Comparison of ENCODE assay signal across 11 cellular contexts in the genomic region with DNA sequence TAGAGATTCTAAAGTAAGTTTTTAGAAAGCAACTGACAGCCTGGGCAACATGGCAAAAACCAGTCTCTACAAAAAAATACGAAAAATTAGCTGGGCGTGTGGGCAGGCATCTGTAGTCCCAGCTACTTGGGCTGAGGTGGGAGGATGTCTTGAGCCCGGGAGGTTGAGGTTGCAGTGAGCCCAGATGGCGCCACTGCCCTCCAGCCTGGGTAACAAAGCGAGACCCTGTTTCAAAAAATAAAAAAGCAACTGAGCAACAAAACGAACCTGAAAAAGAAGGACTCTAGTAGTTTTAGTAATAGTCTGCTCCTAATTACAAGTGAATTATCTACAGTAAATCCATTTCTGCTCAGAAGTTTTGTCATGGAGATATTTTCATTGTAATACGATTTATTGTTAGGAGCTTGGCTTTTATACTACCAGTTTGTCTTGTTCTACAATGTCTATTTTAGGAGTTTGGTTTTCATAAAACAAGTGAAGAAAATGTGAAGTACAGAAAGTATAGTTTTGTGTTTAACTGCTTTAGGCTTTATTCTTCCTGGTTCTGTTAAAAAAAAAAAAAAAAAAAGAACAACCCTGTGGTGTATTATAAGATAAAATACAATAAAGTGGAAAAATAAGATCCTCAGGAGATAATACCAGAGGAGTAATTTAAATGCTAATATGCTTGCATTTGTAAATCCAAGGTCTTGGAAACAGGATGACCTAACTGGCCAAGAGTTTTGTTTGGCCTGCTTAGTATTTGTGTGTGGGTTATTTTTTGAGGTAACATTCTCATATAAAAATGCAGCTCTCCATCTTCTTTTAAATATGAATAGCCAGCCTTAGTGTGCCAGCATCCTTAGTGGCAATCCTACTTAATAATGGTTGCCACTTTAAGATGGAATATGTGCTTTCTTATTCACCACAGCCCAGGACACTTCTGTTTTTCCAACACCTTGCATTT. TPM values are rescaled to one million over a fixed set of nuclear protein-coding genes. Genes with fewer than 3 reads are reported as not detected.
DNase-seq lines count a peak whose midpoint lies in the region; ATAC-seq, FAIRE-seq and TF ChIP-seq lines count a peak whose summit lies in the region.
"Had no signal": no experiment of that assay in that cellular context is flagged by ENCODE, and none has a peak within 500 bp of the region (broad histone marks: within the 10 kb centered on the region; RNA-seq: fewer than 3 reads in every experiment).

No MANE protein-coding gene starts in this region.

- TF ChIP-seq CTCF in HepG2 (CRISPR knock-in tag; IDR thresholded peaks at IDR 0.05) = no peak
- TF ChIP-seq CTCF in right lobe of liver (IDR thresholded peaks at IDR 0.05) = no peak
- no peak for TF ChIP-seq CTCF in endothelial cell of umbilical vein (IDR thresholded peaks at IDR 0.05; ENCODE audit: extremely low read depth in 1 of 2, insufficient read depth in 1 of 2, low read depth in 1 of 2, low read length in 2 of 2)
- TF ChIP-seq CTCF in endothelial cell (IDR thresholded peaks at IDR 0.05; ENCODE audit: unreplicated experiment) = no peak
- TF ChIP-seq CTCF in sigmoid colon (IDR thresholded peaks at IDR 0.05) = no peak

- peaks cover 15% of the 10 kb centered on the region for H3K4me1 Mint-ChIP-seq in endothelial cell (ENCODE audit: unreplicated experiment)

- H2AFZ ChIP-seq in HepG2 (ENCODE audit: low read length) = no peak overlapping the region
- no peak overlapping the region for H2AFZ ChIP-seq in endothelial cell of umbilical vein (ENCODE audit: low read depth, low read length)

- TF ChIP-seq EP300 in HepG2 (IDR thresholded peaks at IDR 0.05; ENCODE audit: low read depth in 2 of 2, low read length in 2 of 2) = no peak
- TF ChIP-seq EP300 in HepG2 (CRISPR knock-in tag; IDR thresholded peaks at IDR 0.05; ENCODE audit: borderline replicate concordance) = no peak
- TF ChIP-seq EP300 in sigmoid colon (IDR thresholded peaks at IDR 0.05) = no peak

- DNase-seq in HepG2 (ENCODE audit: low spot score) = no peak
- no peak for DNase-seq in right lobe of liver
- DNase-seq in OCI-M1 (lab: John Stamatoyannopoulos, UW) = peak; percentile 13
- no peak for DNase-seq in endothelial cell of umbilical vein (ENCODE audit: low read depth, low spot score)
- DNase-seq in SIG-M5 treated with dmso at 0.1 percent for 504 hours (lab: John Stamatoyannopoulos, UW; ENCODE audit: unreplicated experiment) = no peak
- no peak for DNase-seq in GM19238 (ENCODE audit: insufficient read length, low spot score)
- DNase-seq in endothelial cell (ENCODE audit: low spot score) = no peak
- no peak for DNase-seq in sigmoid colon
- DNase-seq: RPMI8226 had no signal

- TF ChIP-seq POLR2A in HepG2 (IDR thresholded peaks at IDR 0.05; ENCODE audit: insufficient read depth in 1 of 2, low read depth in 2 of 2, low read length in 2 of 2) (no peak), right lobe of liver (IDR thresholded peaks at IDR 0.05) (no peak), endothelial cell of umbilical vein (IDR thresholded peaks at IDR 0.05; ENCODE audit: low read depth, low read length) (no peak), sigmoid colon (IDR thresholded peaks at IDR 0.05) (no peak)

- peaks cover 52% of the 10 kb centered on the region for H3K79me2 ChIP-seq in HepG2 (ENCODE audit: insufficient read depth, low read length)
- H3K79me2 ChIP-seq in endothelial cell of umbilical vein (ENCODE audit: control insufficient read depth, insufficient read depth, low read length) = peaks cover 49% of the 10 kb centered on the region

- H3K4me3 Mint-ChIP-seq in endothelial cell (ENCODE audit: unreplicated experiment) = no peak overlapping the region

- dilution Hi-C loops in endothelial cell of umbilical vein (cut with MboI; ENCODE audit: extremely low pct_ligation_motif_present, low sequenced_read_pairs) = no loop called here

- WGBS in HepG2 (ENCODE audit: low lambda C conversion rate) = 82% methylated on average over 7 of the region's 7 CpGs
- 58% methylated on average over 6 of the region's 7 CpGs for WGBS in right lobe of liver (ENCODE audit: insufficient coverage, low coverage, low lambda C conversion rate, missing lambda C conversion rate)
- 70 to 71% methylated on average over 7 of the region's 7 CpGs for WGBS in sigmoid colon, 2 donors

- no peaks in the 10 kb centered on the region for H3K9me3 Mint-ChIP-seq in endothelial cell (ENCODE audit: unreplicated experiment)
- H3K9me3 Mint-ChIP-seq: activated T-helper 17 cell treated with anti-CD3 and anti-CD28 coated beads, Interleukin-2, amount 50 U/mL, for 72 hours had no signal

- FAIRE-seq in HepG2 (lab: Jason Lieb, UNC) (no peak), endothelial cell of umbilical vein (lab: Jason Lieb, UNC) (peak; percentile 35)

- BruUV-seq in HepG2 (replicated peaks; lab: Mats Ljungman, UMichigan) (no TSS peak), endothelial cell of umbilical vein (replicated peaks; lab: Mats Ljungman, UMichigan) (no TSS peak)

- intact Hi-C loops in HepG2 (cut with micrococcal nuclease; ENCODE audit: unreplicated experiment) = no loop called here
- intact Hi-C loops in right lobe of liver (cut with DNase I) = no loop called here
- intact Hi-C loops in endothelial cell of umbilical vein (cut with micrococcal nuclease) = no loop called here
- intact Hi-C loops in sigmoid colon (cut with DNase I) = loop anchor here (5.0 to 10.0 kb wide), 2 partner anchors 409 to 1312 kb away; partner anchors contain the start of genes FRMD6, GPR137C and TXNDC16

- no peaks in the 10 kb centered on the region for H3K9me1 ChIP-seq in endothelial cell of umbilical vein (replicated peaks; ENCODE audit: control insufficient read depth, extremely low read depth, insufficient read depth, low read length)

- CTCF ChIA-PET in HepG2 (lab: Yijun Ruan, JAX; ENCODE audit: low intra/inter-chr PET ratio, low total read pairs) = no interaction called here
- CTCF ChIA-PET in endothelial cell of umbilical vein (lab: Charles Lee) = interaction anchor here (0.9 to 1.6 kb wide), 2 partner anchors 22 to 537 kb away, joined by 3 to 4 read pairs; no protein-coding TSS in a partner anchor

- H4K20me1 ChIP-seq in HepG2 (ENCODE audit: insufficient read depth, low read length) (no peaks in the 10 kb centered on the region; the same call in 1 of the 2 replicates), endothelial cell of umbilical vein (replicated peaks; ENCODE audit: control insufficient read depth, extremely low read depth, insufficient read depth, low read length) (no peaks in the 10 kb centered on the region)

- H3K4me3 ChIP-seq in HepG2 (replicated peaks in 1 of 3; ENCODE audit: insufficient read depth in 1 of 3, low read depth in 2 of 3, low read length in 3 of 3) (peak overlapping the region in 1 of 3 experiments; percentile 2; a peak in 1 of 6 replicates), right lobe of liver (no peak overlapping the region), endothelial cell of umbilical vein (replicated peaks in 1 of 3; ENCODE audit: insufficient read depth in 1 of 3, low read depth in 1 of 3, low read length in 3 of 3) (no peak overlapping the region), sigmoid colon (no peak overlapping the region)

- no peak overlapping the region for H3K27ac Mint-ChIP-seq in endothelial cell (ENCODE audit: unreplicated experiment)
- H3K27ac Mint-ChIP-seq: activated T-helper 17 cell treated with anti-CD3 and anti-CD28 coated beads, Interleukin-2, amount 50 U/mL, for 72 hours had no signal

- no peaks in the 10 kb centered on the region; a peak in 1 of 5 replicates for H3K27me3 ChIP-seq in HepG2 (ENCODE audit: control insufficient read depth in 1 of 2, insufficient read depth in 2 of 2, low read length in 2 of 2)
- no peaks in the 10 kb centered on the region for H3K27me3 ChIP-seq in right lobe of liver
- H3K27me3 ChIP-seq in endothelial cell of umbilical vein (ENCODE audit: control insufficient read depth in 2 of 2, insufficient read depth in 2 of 2, low read length in 2 of 2) = no peaks in the 10 kb centered on the region
- H3K27me3 ChIP-seq in sigmoid colon = no peaks in the 10 kb centered on the region
- H3K27me3 ChIP-seq: neutrophil had no signal

- ATAC-seq in HepG2 = no peak
- no peak for ATAC-seq in right lobe of liver
- ATAC-seq: activated T-helper 17 cell treated with anti-CD3 and anti-CD28 coated beads, Interleukin-2, amount 50 U/mL, for 72 hours had no signal

- peaks cover 31% of the 10 kb centered on the region for H3K4me1 ChIP-seq in HepG2 (ENCODE audit: insufficient read depth, low read length)
- peaks cover 0 to 7% (median 0%) of the 10 kb centered on the region in 4 donors for H3K4me1 ChIP-seq in right lobe of liver
- peaks cover 9% of the 10 kb centered on the region for H3K4me1 ChIP-seq in endothelial cell of umbilical vein (ENCODE audit: control insufficient read depth, extremely low read depth, insufficient read depth, low read length)
- H3K4me1 ChIP-seq in sigmoid colon = peaks cover 0 to 25% (median 20%) of the 10 kb centered on the region in 4 donors

- in situ Hi-C loops in HepG2 (cut with HindIII; ENCODE audit: extremely low pct_ligation_motif_present, low pct_unique_long_range_greater_than_20kb) = no loop called here

- no peaks in the 10 kb centered on the region for H3K36me3 Mint-ChIP-seq in endothelial cell (ENCODE audit: low read depth, unreplicated experiment)

- H3K27me3 Mint-ChIP-seq in endothelial cell (ENCODE audit: unreplicated experiment) = no peaks in the 10 kb centered on the region
- H3K27me3 Mint-ChIP-seq: activated T-helper 17 cell treated with anti-CD3 and anti-CD28 coated beads, Interleukin-2, amount 50 U/mL, for 72 hours had no signal

- H3K9ac ChIP-seq in HepG2 (ENCODE audit: insufficient read depth, low read depth, low read length) (no peak overlapping the region), endothelial cell of umbilical vein (replicated peaks; ENCODE audit: extremely low read depth, insufficient read depth, low read length) (no peak overlapping the region)

- TF ChIP-seq RAD21 in HepG2 (CRISPR knock-in tag; IDR thresholded peaks at IDR 0.05) = no peak

- POLR2A ChIA-PET in HepG2 (lab: Yijun Ruan, JAX) = no interaction called here
- POLR2A ChIA-PET in endothelial cell of umbilical vein (lab: Charles Lee) = interaction anchor here (0.7 kb wide), 1 partner anchor 1497 kb away, joined by 4 read pairs; no protein-coding TSS in a partner anchor

- H3K9me3 ChIP-seq in HepG2 (ENCODE audit: low read length) (no peaks in the 10 kb centered on the region), right lobe of liver (no peaks in the 10 kb centered on the region), endothelial cell of umbilical vein (replicated peaks; ENCODE audit: control insufficient read depth, insufficient read depth, low read length) (no peaks in the 10 kb centered on the region), sigmoid colon (no peaks in the 10 kb centered on the region)
- H3K9me3 ChIP-seq: neutrophil had no signal

- no peak overlapping the region for H3K27ac ChIP-seq in HepG2 (ENCODE audit: extremely low read length, insufficient read depth, low read length)
- H3K27ac ChIP-seq in right lobe of liver = no peak overlapping the region
- H3K27ac ChIP-seq in endothelial cell of umbilical vein (ENCODE audit: insufficient read depth, low read depth, low read length) = no peak overlapping the region
- no peak overlapping the region for H3K27ac ChIP-seq in sigmoid colon
- H3K27ac ChIP-seq: neutrophil had no signal

- H3K4me2 ChIP-seq in HepG2 (ENCODE audit: low read depth, low read length) (peak overlapping the region; percentile 90), endothelial cell of umbilical vein (ENCODE audit: insufficient read depth, low read length) (no peak overlapping the region)

- peaks cover 10 to 30% of the 10 kb centered on the region in 2 experiments for H3K36me3 ChIP-seq in HepG2 (replicated peaks in 1 of 2; ENCODE audit: control insufficient read depth in 1 of 2, insufficient read depth in 2 of 2, low read length in 2 of 2)
- H3K36me3 ChIP-seq in right lobe of liver = peaks cover 0 to 8% (median 2%) of the 10 kb centered on the region in 4 donors
- no peaks in the 10 kb centered on the region for H3K36me3 ChIP-seq in endothelial cell of umbilical vein (ENCODE audit: control insufficient read depth in 2 of 2, extremely low read depth in 1 of 2, insufficient read depth in 2 of 2, low read length in 2 of 2)
- peaks cover 0 to 10% (median 1%) of the 10 kb centered on the region in 4 donors for H3K36me3 ChIP-seq in sigmoid colon

RNA-seq across cellular contexts. Expression of gene TMX1, which starts 2.8 kb away (rescaled TPM):
- total RNA-seq in HepG2 (2016; rRNA removed; fragmentation: Illumina TruSeq; extraction: Trizol) (32.5 and 56.8 TPM in 2 replicates), right lobe of liver (10 to 100 TPM; 11.3 to 18.4 (median 17.0) TPM), endothelial cell of umbilical vein (41.9 and 42.4 TPM in 2 replicates), endothelial cell (ENCODE audit: unreplicated experiment) (17.4 TPM), sigmoid colon (10 to 100 TPM; 21.2 to 38.3 (median 27.7) TPM)
- 5.9 and 6.6 TPM in 2 replicates for total RNA-seq in HepG2 (2016; cell fraction: cytosol; rRNA removed; fragmentation: Illumina TruSeq; extraction: Trizol; ENCODE audit: low read depth)
- total RNA-seq in HepG2 (2016; cell fraction: insoluble cytoplasmic fraction; rRNA removed; fragmentation: Illumina TruSeq; extraction: Trizol) = 32.1 and 53.5 TPM in 2 replicates
- 10.2 and 12.2 TPM in 2 replicates for total RNA-seq in HepG2 (2016; cell fraction: membrane; rRNA removed; fragmentation: Illumina TruSeq; extraction: Trizol)
- 51.5 and 56.3 TPM in 2 replicates for total RNA-seq in HepG2 (2016; cell fraction: nucleus; rRNA removed; fragmentation: Illumina TruSeq; extraction: Trizol)
- polyA plus RNA-seq in HepG2 (2011; rRNA removed) (19.2 and 23.0 TPM in 2 replicates), endothelial cell of umbilical vein (9.5 and 11.4 TPM in 2 replicates), sigmoid colon (10 to 100 TPM in 1 of 3 donors, 1 to 10 TPM in 2; 5.4 to 18.2 (median 6.9) TPM)
- polyA plus RNA-seq in HepG2 (2011; cell fraction: cytosol; rRNA removed) = 13.3 and 19.4 TPM in 2 replicates
- polyA plus RNA-seq in HepG2 (2011; cell fraction: nucleus; rRNA removed) = 5.7 and 8.3 TPM in 2 replicates
- polyA plus RNA-seq in HepG2 (2012) = 32.5 and 34.9 TPM in 2 replicates
- 1.8 and 2.1 TPM in 2 replicates for polyA plus RNA-seq in HepG2 (2016; cell fraction: cytosol; fragmentation: Illumina TruSeq; extraction: Trizol; ENCODE audit: low read depth)
- 26.9 and 32.0 TPM in 2 replicates for polyA plus RNA-seq in HepG2 (2016; cell fraction: insoluble cytoplasmic fraction; fragmentation: Illumina TruSeq; extraction: Trizol; ENCODE audit: low read depth)
- polyA plus RNA-seq in HepG2 (2016; cell fraction: membrane; fragmentation: Illumina TruSeq; extraction: Trizol; ENCODE audit: low read depth) = 5.0 and 5.1 TPM in 2 replicates
- 56.6 and 62.3 TPM in 2 replicates for polyA plus RNA-seq in HepG2 (2016; cell fraction: nucleus; fragmentation: Illumina TruSeq; extraction: Trizol; ENCODE audit: insufficient read depth, low read depth)
- 24.2 and 31.8 TPM in 2 replicates for polyA minus RNA-seq in HepG2 (2011; rRNA and poly(A)+ RNA removed; ENCODE audit: low replicate concordance)
- 24.0 and 24.4 TPM in 2 replicates for polyA minus RNA-seq in HepG2 (2011; cell fraction: cytosol; rRNA and poly(A)+ RNA removed)
- polyA minus RNA-seq in HepG2 (2011; cell fraction: nucleus; rRNA and poly(A)+ RNA removed) = 41.6 and 41.8 TPM in 2 replicates
- polyA plus RNA-seq in endothelial cell of umbilical vein (2011; cell fraction: cytosol; rRNA removed) = 12.3 and 14.1 TPM in 2 replicates
- polyA plus RNA-seq in endothelial cell of umbilical vein (2011; cell fraction: nucleus; rRNA removed) = 6.0 and 10.2 TPM in 2 replicates
- 22.4 and 39.9 TPM in 2 replicates for polyA plus RNA-seq in endothelial cell of umbilical vein (2012)
- 20.7 and 29.4 TPM in 2 replicates for polyA minus RNA-seq in endothelial cell of umbilical vein
- 24.7 TPM for polyA minus RNA-seq in endothelial cell of umbilical vein (2011; cell fraction: cytosol; rRNA and poly(A)+ RNA removed)
- 6.3 and 11.6 TPM in 2 replicates for polyA minus RNA-seq in endothelial cell of umbilical vein (2011; cell fraction: nucleus; rRNA and poly(A)+ RNA removed)
